In the genomic region with DNA sequence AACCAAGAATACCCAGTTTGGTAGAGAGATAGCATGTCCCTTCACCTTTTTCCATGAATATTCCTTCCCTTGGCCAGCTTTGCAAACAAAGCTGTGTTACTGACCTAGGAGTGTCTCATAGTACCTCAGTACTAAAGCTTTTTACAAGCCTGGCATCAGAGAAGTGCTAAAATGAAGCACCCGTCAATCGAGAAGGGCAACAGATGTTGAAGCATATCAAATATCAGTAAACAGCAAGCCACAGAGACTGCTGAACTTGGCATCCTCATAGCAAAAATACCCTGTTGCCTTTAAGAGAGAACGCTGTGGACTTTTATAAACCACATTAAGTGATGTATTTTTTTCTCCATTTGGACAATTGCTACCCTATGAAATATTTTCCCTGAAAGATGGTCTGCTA, we compare ENCODE assay signal across 18 cellular contexts.
DNase-seq lines count a peak whose midpoint lies in the region; ATAC-seq and FAIRE-seq lines count a peak whose summit lies in the region.
"Had no signal": no experiment of that assay in that cellular context is flagged by ENCODE, and none has a peak within 500 bp of the region (broad histone marks: within the 10 kb centered on the region; RNA-seq: fewer than 3 reads in every experiment).

No MANE protein-coding gene starts in this region.

- H3K9me3 ChIP-seq in naive thymus-derived CD4-positive, alpha-beta T cell (ENCODE audit: control insufficient read depth in 2 of 3, low read length in 3 of 3): no peaks in the 10 kb centered on the region
- H3K9me3 ChIP-seq: Caco-2 had no signal

- no peaks in the 10 kb centered on the region for H3K36me3 Mint-ChIP-seq in naive thymus-derived CD4-positive, alpha-beta T cell
- H3K36me3 Mint-ChIP-seq: activated CD8-positive, alpha-beta memory T cell treated with anti-CD3 and anti-CD28 coated beads, Interleukin-2, amount 10 ng/mL, durations not matched to agents 7 days and 5 days had no signal

- no peak overlapping the region for H3K4me3 Mint-ChIP-seq in naive thymus-derived CD4-positive, alpha-beta T cell
- H3K4me3 Mint-ChIP-seq: activated B cell treated with CpG ODN at 0.5 μM for 24 hours; activated CD8-positive, alpha-beta memory T cell treated with anti-CD3 and anti-CD28 coated beads, Interleukin-2, amount 10 ng/mL, durations not matched to agents 7 days and 5 days; activated naive CD4-positive, alpha-beta T cell treated with anti-CD3 and anti-CD28 coated beads for 36 hours; effector memory CD8-positive, alpha-beta T cell; stimulated activated naive CD8-positive, alpha-beta T cell treated with anti-CD3 and anti-CD28 coated beads, Interleukin-15, amount 100 ng/mL, for 72 hours had no signal

- H3K27me3 ChIP-seq in naive thymus-derived CD4-positive, alpha-beta T cell (ENCODE audit: control insufficient read depth in 2 of 2, insufficient read depth in 2 of 2, low read length in 2 of 2): no peaks in the 10 kb centered on the region
- H3K27me3 ChIP-seq: foreskin keratinocyte had no signal

- H3K4me3 ChIP-seq in naive thymus-derived CD4-positive, alpha-beta T cell (ENCODE audit: low read length): no peak overlapping the region

- no peaks in the 10 kb centered on the region for H3K4me1 ChIP-seq in naive thymus-derived CD4-positive, alpha-beta T cell (ENCODE audit: control insufficient read depth in 2 of 2, insufficient read depth in 2 of 2, low read length in 2 of 2)
- H3K4me1 ChIP-seq: Caco-2, foreskin keratinocyte had no signal

- ATAC-seq in naive thymus-derived CD4-positive, alpha-beta T cell: no peak
- ATAC-seq in GM19395 (IDR thresholded peaks at IDR 0.05; ENCODE audit: unreplicated experiment): no peak
- ATAC-seq: activated CD8-positive, alpha-beta memory T cell treated with anti-CD3 and anti-CD28 coated beads, Interleukin-2, amount 10 ng/mL, durations not matched to agents 7 days and 5 days; effector memory CD8-positive, alpha-beta T cell; foreskin keratinocyte; stimulated activated naive CD8-positive, alpha-beta T cell treated with anti-CD3 and anti-CD28 coated beads, Interleukin-15, amount 100 ng/mL, for 72 hours had no signal

- CTCF ChIA-PET in naive thymus-derived CD4-positive, alpha-beta T cell (lab: Charles Lee): no interaction called here

- H3K27me3 Mint-ChIP-seq in naive thymus-derived CD4-positive, alpha-beta T cell: no peaks in the 10 kb centered on the region
- H3K27me3 Mint-ChIP-seq: activated B cell treated with CpG ODN at 0.5 μM for 24 hours; activated CD8-positive, alpha-beta memory T cell treated with anti-CD3 and anti-CD28 coated beads, Interleukin-2, amount 10 ng/mL, durations not matched to agents 7 days and 5 days; effector memory CD8-positive, alpha-beta T cell; stimulated activated naive CD8-positive, alpha-beta T cell treated with anti-CD3 and anti-CD28 coated beads, Interleukin-15, amount 100 ng/mL, for 72 hours had no signal

- H3K9me3 Mint-ChIP-seq in naive thymus-derived CD4-positive, alpha-beta T cell: no peaks in the 10 kb centered on the region
- H3K9me3 Mint-ChIP-seq: activated B cell treated with CpG ODN at 0.5 μM for 24 hours; activated naive CD4-positive, alpha-beta T cell treated with anti-CD3 and anti-CD28 coated beads for 36 hours; effector memory CD8-positive, alpha-beta T cell; stimulated activated naive CD8-positive, alpha-beta T cell treated with anti-CD3 and anti-CD28 coated beads, Interleukin-15, amount 100 ng/mL, for 72 hours had no signal

- no peaks in the 10 kb centered on the region for H3K4me1 Mint-ChIP-seq in naive thymus-derived CD4-positive, alpha-beta T cell
- H3K4me1 Mint-ChIP-seq: activated CD8-positive, alpha-beta memory T cell treated with anti-CD3 and anti-CD28 coated beads, Interleukin-2, amount 10 ng/mL, durations not matched to agents 7 days and 5 days; stimulated activated naive CD8-positive, alpha-beta T cell treated with anti-CD3 and anti-CD28 coated beads, Interleukin-15, amount 100 ng/mL, for 72 hours had no signal

- intact Hi-C loops in naive thymus-derived CD4-positive, alpha-beta T cell (cut with micrococcal nuclease): no loop called here

- DNase-seq in DMS53 (lab: John Stamatoyannopoulos, UW): peak; percentile 95
- DNase-seq in NCI-H128 (lab: John Stamatoyannopoulos, UW; ENCODE audit: unreplicated experiment): peak; percentile 72
- DNase-seq in NCI-H524 treated with DMSO at 0.1 percent for 48 hours (lab: John Stamatoyannopoulos, UW): peak; percentile 83
- DNase-seq in left kidney (ENCODE audit: low read depth, low spot score): peak; percentile 83
- DNase-seq in naive thymus-derived CD4-positive, alpha-beta T cell: no peak
- DNase-seq in frontal cortex (ENCODE audit: low spot score in 2 of 2): no peak
- no peak for DNase-seq in GM03348 (ENCODE audit: low spot score)
- DNase-seq: activated B cell treated with CpG ODN at 0.5 μM for 24 hours; activated CD8-positive, alpha-beta memory T cell treated with anti-CD3 and anti-CD28 coated beads, Interleukin-2, amount 10 ng/mL, durations not matched to agents 7 days and 5 days; activated naive CD4-positive, alpha-beta T cell treated with anti-CD3 and anti-CD28 coated beads for 36 hours; Caco-2; effector memory CD8-positive, alpha-beta T cell; foreskin keratinocyte; OCI-M1; small intestine; stimulated activated naive CD8-positive, alpha-beta T cell treated with anti-CD3 and anti-CD28 coated beads, Interleukin-15, amount 100 ng/mL, for 72 hours; SW 1271 had no signal

- H3K27ac Mint-ChIP-seq in naive thymus-derived CD4-positive, alpha-beta T cell: no peak overlapping the region
- H3K27ac Mint-ChIP-seq: activated B cell treated with CpG ODN at 0.5 μM for 24 hours; activated CD8-positive, alpha-beta memory T cell treated with anti-CD3 and anti-CD28 coated beads, Interleukin-2, amount 10 ng/mL, durations not matched to agents 7 days and 5 days; activated naive CD4-positive, alpha-beta T cell treated with anti-CD3 and anti-CD28 coated beads for 36 hours; stimulated activated naive CD8-positive, alpha-beta T cell treated with anti-CD3 and anti-CD28 coated beads, Interleukin-15, amount 100 ng/mL, for 72 hours had no signal

- H3K36me3 ChIP-seq in naive thymus-derived CD4-positive, alpha-beta T cell (ENCODE audit: control insufficient read depth in 2 of 3, insufficient read depth in 3 of 3, low read length in 3 of 3): no peaks in the 10 kb centered on the region

- no peak overlapping the region for H3K27ac ChIP-seq in naive thymus-derived CD4-positive, alpha-beta T cell (ENCODE audit: low read depth, low read length)
- H3K27ac ChIP-seq: foreskin keratinocyte had no signal

- POLR2A ChIA-PET in naive thymus-derived CD4-positive, alpha-beta T cell (lab: Charles Lee): no interaction called here

- no peak for FAIRE-seq in frontal cortex (lab: Jason Lieb, UNC)
- FAIRE-seq: small intestine had no signal

Comparison
In these comparisons a context has a peak if more than half of its experiments do, and no peak if none do; other contexts are left out.
1. DNase-seq: peak in DMS53 (single experiment), NCI-H128 (single experiment), NCI-H524 treated with DMSO at 0.1 percent for 48 hours (single experiment) and left kidney (single experiment); none in naive thymus-derived CD4-positive, alpha-beta T cell (0 of 9), frontal cortex (0 of 2) and GM03348 (single experiment).